Comparison of ENCODE assay signal across 21 cellular contexts in genomic region chr14:103491691-103492090, GRCh38.
"Had no signal": no experiment of that assay in that cellular context is flagged by ENCODE, and none has a peak within 500 bp of the region (broad histone marks: within the 10 kb centered on the region; RNA-seq: fewer than 3 reads in every experiment).

No MANE protein-coding gene starts in this region.

- H3K4me1 Mint-ChIP-seq: immature natural killer cell; natural killer cell; stimulated activated naive CD8-positive, alpha-beta T cell treated with anti-CD3 and anti-CD28 coated beads, Interleukin-15, amount 100 ng/mL, for 72 hours had no signal

- DNase-seq: activated CD4-positive, alpha-beta T cell treated with anti-CD3 and anti-CD28 coated beads, Interleukin-2, amount 50 U/mL, for 48 hours; activated CD8-positive, alpha-beta memory T cell treated with anti-CD3 and anti-CD28 coated beads, Interleukin-2, amount 50 U/mL, for 4 hours; activated naive CD4-positive, alpha-beta T cell; dorsolateral prefrontal cortex; glutamatergic neuron; immature natural killer cell; left cardiac atrium; mammary epithelial cell; natural killer cell; occipital lobe; right lobe of liver; SHP77; stimulated activated naive CD8-positive, alpha-beta T cell treated with anti-CD3 and anti-CD28 coated beads, Interleukin-15, amount 100 ng/mL, for 72 hours; upper lobe of right lung; WERI-Rb-1 had no signal

- H3K27me3 ChIP-seq: cardiac muscle cell, dorsolateral prefrontal cortex, esophagus muscularis mucosa, right lobe of liver, upper lobe of right lung had no signal

- ATAC-seq: left cardiac atrium; natural killer cell; right lobe of liver; SK-N-SH treated with all-trans-retinoic acid at 6 μM for 48 hours; stimulated activated naive CD8-positive, alpha-beta T cell treated with anti-CD3 and anti-CD28 coated beads, Interleukin-15, amount 100 ng/mL, for 72 hours; upper lobe of right lung had no signal

- H3K27me3 Mint-ChIP-seq: stimulated activated naive CD8-positive, alpha-beta T cell treated with anti-CD3 and anti-CD28 coated beads, Interleukin-15, amount 100 ng/mL, for 72 hours had no signal

- H3K36me3 ChIP-seq: prostate gland had no signal

- H3K9me3 Mint-ChIP-seq: activated T-helper 1 cell treated with anti-CD3 and anti-CD28 coated beads, Interleukin-12 subunit alpha, Interleukin-12 subunit beta, Interleukin-2, Interleukin-4 antibody, amounts not matched to agents 30 ng/mL and 10 ng/mL and 1 ng/mL, durations not matched to agents 14 hours and 24 hours and 36 hours; immature natural killer cell; natural killer cell; stimulated activated naive CD8-positive, alpha-beta T cell treated with anti-CD3 and anti-CD28 coated beads, Interleukin-15, amount 100 ng/mL, for 72 hours had no signal

- H3K4me3 Mint-ChIP-seq: activated T-helper 1 cell treated with anti-CD3 and anti-CD28 coated beads, Interleukin-12 subunit alpha, Interleukin-12 subunit beta, Interleukin-2, Interleukin-4 antibody, amounts not matched to agents 30 ng/mL and 10 ng/mL and 1 ng/mL, durations not matched to agents 14 hours and 24 hours and 36 hours; immature natural killer cell; natural killer cell; stimulated activated naive CD8-positive, alpha-beta T cell treated with anti-CD3 and anti-CD28 coated beads, Interleukin-15, amount 100 ng/mL, for 72 hours had no signal

- H3K4me1 ChIP-seq: esophagus muscularis mucosa, prostate gland had no signal

- H3K27ac ChIP-seq: cardiac muscle cell, prostate gland, right lobe of liver, upper lobe of right lung, WERI-Rb-1 had no signal

- H3K9me3 ChIP-seq: esophagus muscularis mucosa, prostate gland, right lobe of liver, thoracic aorta, upper lobe of right lung had no signal

- H3K4me3 ChIP-seq: cardiac muscle cell, dorsolateral prefrontal cortex, esophagus muscularis mucosa, prostate gland, right lobe of liver, thoracic aorta, upper lobe of right lung had no signal

- H3K27ac Mint-ChIP-seq: activated T-helper 1 cell treated with anti-CD3 and anti-CD28 coated beads, Interleukin-12 subunit alpha, Interleukin-12 subunit beta, Interleukin-2, Interleukin-4 antibody, amounts not matched to agents 30 ng/mL and 10 ng/mL and 1 ng/mL, durations not matched to agents 14 hours and 24 hours and 36 hours; immature natural killer cell had no signal
